ENCODE assay signal across 9 cellular contexts in genomic region chr4:155796031-155796430, GRCh38.
DNase-seq lines count a peak whose midpoint lies in the region; ATAC-seq, FAIRE-seq and TF ChIP-seq lines count a peak whose summit lies in the region.
"Had no signal": no experiment of that assay in that cellular context is flagged by ENCODE, and none has a peak within 500 bp of the region (broad histone marks: within the 10 kb centered on the region; RNA-seq: fewer than 3 reads in every experiment).

No MANE protein-coding gene starts in this region.

- no peaks in the 10 kb centered on the region for H3K4me1 Mint-ChIP-seq in stimulated activated memory B cell treated with anti-CD40 and anti-IgM and Interleukin-4, amounts not matched to agents 10 μg/mL and 1 μg/mL and 100 μg/mL, for 72 hours

- H3K27me3 Mint-ChIP-seq in stimulated activated memory B cell treated with anti-CD40 and anti-IgM and Interleukin-4, amounts not matched to agents 10 μg/mL and 1 μg/mL and 100 μg/mL, for 72 hours = no peaks in the 10 kb centered on the region

- no peak overlapping the region for H3K27ac Mint-ChIP-seq in stimulated activated memory B cell treated with anti-CD40 and anti-IgM and Interleukin-4, amounts not matched to agents 10 μg/mL and 1 μg/mL and 100 μg/mL, for 72 hours

- FAIRE-seq in urothelium cell line (lab: Jason Lieb, UNC) = no peak

- no peaks in the 10 kb centered on the region for H3K9me3 Mint-ChIP-seq in stimulated activated memory B cell treated with anti-CD40 and anti-IgM and Interleukin-4, amounts not matched to agents 10 μg/mL and 1 μg/mL and 100 μg/mL, for 72 hours

- no peak overlapping the region for H3K4me3 Mint-ChIP-seq in stimulated activated memory B cell treated with anti-CD40 and anti-IgM and Interleukin-4, amounts not matched to agents 10 μg/mL and 1 μg/mL and 100 μg/mL, for 72 hours

- H3K36me3 Mint-ChIP-seq in stimulated activated memory B cell treated with anti-CD40 and anti-IgM and Interleukin-4, amounts not matched to agents 10 μg/mL and 1 μg/mL and 100 μg/mL, for 72 hours = no peaks in the 10 kb centered on the region

- ATAC-seq in GM19397 (IDR thresholded peaks at IDR 0.05; ENCODE audit: unreplicated experiment) (peak; percentile 84), HG03565 (IDR thresholded peaks at IDR 0.05; ENCODE audit: unreplicated experiment) (peak; percentile 93)
- ATAC-seq in stimulated activated memory B cell treated with anti-CD40 and anti-IgM and Interleukin-4, amounts not matched to agents 10 μg/mL and 1 μg/mL and 100 μg/mL, for 72 hours = no peak

- H3K4me3 ChIP-seq in choroid plexus epithelial cell (ENCODE audit: low read depth, low read length) = no peak overlapping the region
- H3K4me3 ChIP-seq: thoracic aorta had no signal

- no peak overlapping the region for H3K27ac ChIP-seq in C4-2B
- H3K27ac ChIP-seq: thoracic aorta had no signal

- TF ChIP-seq CTCF in C4-2B (conservative IDR thresholded peaks at IDR 0.05) (peak; percentile 40), choroid plexus epithelial cell (conservative IDR thresholded peaks at IDR 0.05; ENCODE audit: low read depth, low read length) (peak; percentile 66)

- peak; percentile 57 for DNase-seq in choroid plexus epithelial cell (ENCODE audit: low read depth)
- DNase-seq in urothelium cell line (ENCODE audit: low spot score) = peak; percentile 25
- no peak for DNase-seq in NCI-H2107 treated with DMSO at 0.1 percent for 48 hours (lab: John Stamatoyannopoulos, UW; ENCODE audit: unreplicated experiment)
- no peak for DNase-seq in stimulated activated CD4-positive, alpha-beta T cell treated with anti-CD3 and anti-CD28 coated beads, Interleukin-1b, Interleukin-23, amount 100 ng/mL, for 48 hours

Comparison
In these comparisons a context has a peak if more than half of its experiments do, and no peak if none do; other contexts are left out.
1. DNase-seq: peak in choroid plexus epithelial cell (single experiment) and urothelium cell line (single experiment); none in NCI-H2107 treated with DMSO at 0.1 percent for 48 hours (single experiment) and stimulated activated CD4-positive, alpha-beta T cell treated with anti-CD3 and anti-CD28 coated beads, Interleukin-1b, Interleukin-23, amount 100 ng/mL, for 48 hours (single experiment).